Comparison of ENCODE assay signal across 22 cellular contexts in genomic region chr6:169323221-169323620, GRCh38.
"Had no signal": no experiment of that assay in that cellular context is flagged by ENCODE, and none has a peak within 500 bp of the region (broad histone marks: within the 10 kb centered on the region; RNA-seq: fewer than 3 reads in every experiment).

No MANE protein-coding gene starts in this region.

- H3K27me3 Mint-ChIP-seq: activated CD8-positive, alpha-beta T cell treated with anti-CD3 and anti-CD28 coated beads for 36 hours had no signal

- H3K4me3 ChIP-seq: adrenal gland, PC-9 had no signal

- H3K9me3 Mint-ChIP-seq: activated CD8-positive, alpha-beta T cell treated with anti-CD3 and anti-CD28 coated beads for 36 hours; activated naive CD8-positive, alpha-beta T cell treated with anti-CD3 and anti-CD28 coated beads, Interleukin-2, amount 10 ng/mL, durations not matched to agents 7 days and 5 days; T-cell had no signal

- H3K36me3 ChIP-seq: adrenal gland had no signal

- H3K4me3 Mint-ChIP-seq: activated CD8-positive, alpha-beta T cell treated with anti-CD3 and anti-CD28 coated beads for 36 hours; activated naive CD8-positive, alpha-beta T cell treated with anti-CD3 and anti-CD28 coated beads, Interleukin-2, amount 10 ng/mL, durations not matched to agents 7 days and 5 days; T-cell had no signal

- DNase-seq: activated CD4-positive, alpha-beta T cell treated with anti-CD3 and anti-CD28 coated beads, Interleukin-2, amount 50 U/mL, for 1 hour; activated CD4-positive, CD25-positive, alpha-beta regulatory T cell; activated CD8-positive, alpha-beta memory T cell treated with anti-CD3 and anti-CD28 coated beads, Interleukin-2, amount 50 U/mL, for 4 hours; activated CD8-positive, alpha-beta T cell treated with anti-CD3 and anti-CD28 coated beads for 36 hours; activated naive CD4-positive, alpha-beta T cell treated with anti-CD3 and anti-CD28 coated beads, Interleukin-2, amount 50 U/mL, for 16 hours; activated naive CD8-positive, alpha-beta T cell treated with anti-CD3 and anti-CD28 coated beads, Interleukin-2, amount 10 ng/mL, durations not matched to agents 7 days and 5 days; activated T-cell treated with anti-CD3 and anti-CD28 coated beads, Interleukin-2, amount 50 U/mL, for 1 hour; adrenal gland; anterior cingulate cortex; NCI-H1092; NCI-H1417 treated with DMSO at 0.1 percent for 48 hours; NCI-H1694; NCI-H2029; NCI-H345; NCI-H510A treated with DMSO at 0.1 percent for 48 hours; NCI-H69; PC-9; SHP77 treated with DMSO at 0.1 percent for 48 hours; T-cell; T-helper 2 cell; T1000 had no signal

- H3K27me3 ChIP-seq: adrenal gland had no signal

- ATAC-seq: activated CD8-positive, alpha-beta T cell treated with anti-CD3 and anti-CD28 coated beads for 36 hours; T-cell had no signal

- H3K9me3 ChIP-seq: adrenal gland had no signal

- H2AFZ ChIP-seq: PC-9 had no signal

- H3K27ac Mint-ChIP-seq: activated CD8-positive, alpha-beta T cell treated with anti-CD3 and anti-CD28 coated beads for 36 hours; activated naive CD8-positive, alpha-beta T cell treated with anti-CD3 and anti-CD28 coated beads, Interleukin-2, amount 10 ng/mL, durations not matched to agents 7 days and 5 days; T-cell had no signal

- H3K4me2 ChIP-seq: KMS-11, PC-9 had no signal

- H3K27ac ChIP-seq: adrenal gland, KMS-11, PC-9 had no signal

- H3K4me1 Mint-ChIP-seq: activated naive CD8-positive, alpha-beta T cell treated with anti-CD3 and anti-CD28 coated beads, Interleukin-2, amount 10 ng/mL, durations not matched to agents 7 days and 5 days had no signal

- H3K4me1 ChIP-seq: adrenal gland had no signal

- H3K36me3 Mint-ChIP-seq: activated naive CD8-positive, alpha-beta T cell treated with anti-CD3 and anti-CD28 coated beads, Interleukin-2, amount 10 ng/mL, durations not matched to agents 7 days and 5 days; T-cell had no signal

- H3K9ac ChIP-seq: KMS-11 had no signal
